Comparison of ENCODE assay signal across 1 cellular context in the genomic region with DNA sequence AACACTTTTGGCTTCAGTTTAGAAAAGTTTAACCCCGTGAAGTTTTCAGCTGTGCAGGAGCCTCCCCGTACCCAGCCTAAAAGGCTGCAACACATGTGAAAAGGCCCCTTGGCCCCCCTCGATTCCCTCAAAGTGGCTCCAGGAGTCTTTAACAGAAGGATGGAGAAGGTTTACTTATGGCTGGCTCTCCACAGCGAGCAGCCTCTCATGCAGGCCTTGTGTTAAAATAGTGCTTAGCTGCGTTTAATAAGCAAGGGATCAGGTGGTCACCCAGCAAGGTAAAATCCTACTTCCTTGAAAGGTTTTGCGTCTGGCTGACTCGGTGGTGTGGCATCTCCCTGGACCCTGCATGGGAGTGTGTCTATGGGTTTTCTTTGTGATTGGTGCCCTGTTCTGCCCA.
TF ChIP-seq lines count a peak whose summit lies in the region.

No MANE protein-coding gene starts in this region.

TF ChIP-seq in GM23338, 12 proteins besides CTCF, POLR2A, EP300 and RAD21 (continued from another document):
- TF ChIP-seq, protein P1, sequence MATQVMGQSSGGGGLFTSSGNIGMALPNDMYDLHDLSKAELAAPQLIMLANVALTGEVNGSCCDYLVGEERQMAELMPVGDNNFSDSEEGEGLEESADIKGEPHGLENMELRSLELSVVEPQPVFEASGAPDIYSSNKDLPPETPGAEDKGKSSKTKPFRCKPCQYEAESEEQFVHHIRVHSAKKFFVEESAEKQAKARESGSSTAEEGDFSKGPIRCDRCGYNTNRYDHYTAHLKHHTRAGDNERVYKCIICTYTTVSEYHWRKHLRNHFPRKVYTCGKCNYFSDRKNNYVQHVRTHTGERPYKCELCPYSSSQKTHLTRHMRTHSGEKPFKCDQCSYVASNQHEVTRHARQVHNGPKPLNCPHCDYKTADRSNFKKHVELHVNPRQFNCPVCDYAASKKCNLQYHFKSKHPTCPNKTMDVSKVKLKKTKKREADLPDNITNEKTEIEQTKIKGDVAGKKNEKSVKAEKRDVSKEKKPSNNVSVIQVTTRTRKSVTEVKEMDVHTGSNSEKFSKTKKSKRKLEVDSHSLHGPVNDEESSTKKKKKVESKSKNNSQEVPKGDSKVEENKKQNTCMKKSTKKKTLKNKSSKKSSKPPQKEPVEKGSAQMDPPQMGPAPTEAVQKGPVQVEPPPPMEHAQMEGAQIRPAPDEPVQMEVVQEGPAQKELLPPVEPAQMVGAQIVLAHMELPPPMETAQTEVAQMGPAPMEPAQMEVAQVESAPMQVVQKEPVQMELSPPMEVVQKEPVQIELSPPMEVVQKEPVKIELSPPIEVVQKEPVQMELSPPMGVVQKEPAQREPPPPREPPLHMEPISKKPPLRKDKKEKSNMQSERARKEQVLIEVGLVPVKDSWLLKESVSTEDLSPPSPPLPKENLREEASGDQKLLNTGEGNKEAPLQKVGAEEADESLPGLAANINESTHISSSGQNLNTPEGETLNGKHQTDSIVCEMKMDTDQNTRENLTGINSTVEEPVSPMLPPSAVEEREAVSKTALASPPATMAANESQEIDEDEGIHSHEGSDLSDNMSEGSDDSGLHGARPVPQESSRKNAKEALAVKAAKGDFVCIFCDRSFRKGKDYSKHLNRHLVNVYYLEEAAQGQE (IDR thresholded peaks at IDR 0.05; ENCODE audit: unreplicated experiment), result no peak
- TF ChIP-seq, protein P2, sequence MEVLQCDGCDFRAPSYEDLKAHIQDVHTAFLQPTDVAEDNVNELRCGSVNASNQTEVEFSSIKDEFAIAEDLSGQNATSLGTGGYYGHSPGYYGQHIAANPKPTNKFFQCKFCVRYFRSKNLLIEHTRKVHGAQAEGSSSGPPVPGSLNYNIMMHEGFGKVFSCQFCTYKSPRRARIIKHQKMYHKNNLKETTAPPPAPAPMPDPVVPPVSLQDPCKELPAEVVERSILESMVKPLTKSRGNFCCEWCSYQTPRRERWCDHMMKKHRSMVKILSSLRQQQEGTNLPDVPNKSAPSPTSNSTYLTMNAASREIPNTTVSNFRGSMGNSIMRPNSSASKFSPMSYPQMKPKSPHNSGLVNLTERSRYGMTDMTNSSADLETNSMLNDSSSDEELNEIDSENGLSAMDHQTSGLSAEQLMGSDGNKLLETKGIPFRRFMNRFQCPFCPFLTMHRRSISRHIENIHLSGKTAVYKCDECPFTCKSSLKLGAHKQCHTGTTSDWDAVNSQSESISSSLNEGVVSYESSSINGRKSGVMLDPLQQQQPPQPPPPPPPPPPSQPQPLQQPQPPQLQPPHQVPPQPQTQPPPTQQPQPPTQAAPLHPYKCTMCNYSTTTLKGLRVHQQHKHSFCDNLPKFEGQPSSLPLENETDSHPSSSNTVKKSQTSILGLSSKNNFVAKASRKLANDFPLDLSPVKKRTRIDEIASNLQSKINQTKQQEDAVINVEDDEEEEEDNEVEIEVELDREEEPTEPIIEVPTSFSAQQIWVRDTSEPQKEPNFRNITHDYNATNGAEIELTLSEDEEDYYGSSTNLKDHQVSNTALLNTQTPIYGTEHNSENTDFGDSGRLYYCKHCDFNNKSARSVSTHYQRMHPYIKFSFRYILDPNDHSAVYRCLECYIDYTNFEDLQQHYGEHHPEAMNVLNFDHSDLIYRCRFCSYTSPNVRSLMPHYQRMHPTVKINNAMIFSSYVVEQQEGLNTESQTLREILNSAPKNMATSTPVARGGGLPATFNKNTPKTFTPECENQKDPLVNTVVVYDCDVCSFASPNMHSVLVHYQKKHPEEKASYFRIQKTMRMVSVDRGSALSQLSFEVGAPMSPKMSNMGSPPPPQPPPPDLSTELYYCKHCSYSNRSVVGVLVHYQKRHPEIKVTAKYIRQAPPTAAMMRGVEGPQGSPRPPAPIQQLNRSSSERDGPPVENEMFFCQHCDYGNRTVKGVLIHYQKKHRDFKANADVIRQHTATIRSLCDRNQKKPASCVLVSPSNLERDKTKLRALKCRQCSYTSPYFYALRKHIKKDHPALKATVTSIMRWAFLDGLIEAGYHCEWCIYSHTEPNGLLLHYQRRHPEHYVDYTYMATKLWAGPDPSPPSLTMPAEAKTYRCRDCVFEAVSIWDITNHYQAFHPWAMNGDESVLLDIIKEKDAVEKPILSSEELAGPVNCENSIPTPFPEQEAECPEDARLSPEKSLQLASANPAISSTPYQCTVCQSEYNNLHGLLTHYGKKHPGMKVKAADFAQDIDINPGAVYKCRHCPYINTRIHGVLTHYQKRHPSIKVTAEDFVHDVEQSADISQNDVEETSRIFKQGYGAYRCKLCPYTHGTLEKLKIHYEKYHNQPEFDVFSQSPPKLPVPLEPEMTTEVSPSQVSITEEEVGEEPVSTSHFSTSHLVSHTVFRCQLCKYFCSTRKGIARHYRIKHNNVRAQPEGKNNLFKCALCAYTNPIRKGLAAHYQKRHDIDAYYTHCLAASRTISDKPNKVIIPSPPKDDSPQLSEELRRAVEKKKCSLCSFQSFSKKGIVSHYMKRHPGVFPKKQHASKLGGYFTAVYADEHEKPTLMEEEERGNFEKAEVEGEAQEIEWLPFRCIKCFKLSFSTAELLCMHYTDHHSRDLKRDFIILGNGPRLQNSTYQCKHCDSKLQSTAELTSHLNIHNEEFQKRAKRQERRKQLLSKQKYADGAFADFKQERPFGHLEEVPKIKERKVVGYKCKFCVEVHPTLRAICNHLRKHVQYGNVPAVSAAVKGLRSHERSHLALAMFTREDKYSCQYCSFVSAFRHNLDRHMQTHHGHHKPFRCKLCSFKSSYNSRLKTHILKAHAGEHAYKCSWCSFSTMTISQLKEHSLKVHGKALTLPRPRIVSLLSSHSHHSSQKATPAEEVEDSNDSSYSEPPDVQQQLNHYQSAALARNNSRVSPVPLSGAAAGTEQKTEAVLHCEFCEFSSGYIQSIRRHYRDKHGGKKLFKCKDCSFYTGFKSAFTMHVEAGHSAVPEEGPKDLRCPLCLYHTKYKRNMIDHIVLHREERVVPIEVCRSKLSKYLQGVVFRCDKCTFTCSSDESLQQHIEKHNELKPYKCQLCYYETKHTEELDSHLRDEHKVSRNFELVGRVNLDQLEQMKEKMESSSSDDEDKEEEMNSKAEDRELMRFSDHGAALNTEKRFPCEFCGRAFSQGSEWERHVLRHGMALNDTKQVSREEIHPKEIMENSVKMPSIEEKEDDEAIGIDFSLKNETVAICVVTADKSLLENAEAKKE (CRISPR knock-in tag; IDR thresholded peaks at IDR 0.05), result no peak
- TF ChIP-seq CREB1 (CRISPR knock-in tag; IDR thresholded peaks at IDR 0.05; ENCODE audit: low read depth), result no peak
- TF ChIP-seq NANOG (IDR thresholded peaks at IDR 0.05; ENCODE audit: borderline replicate concordance), result no peak
- TF ChIP-seq JUNB (IDR thresholded peaks at IDR 0.05; ENCODE audit: unreplicated experiment), result no peak
- no peak for TF ChIP-seq POLR2AphosphoS5 (IDR thresholded peaks at IDR 0.05; ENCODE audit: low read depth)
- no peak for TF ChIP-seq STAT1 (IDR thresholded peaks at IDR 0.05; ENCODE audit: unreplicated experiment)
- TF ChIP-seq EZH2phosphoT487 (IDR thresholded peaks at IDR 0.05; ENCODE audit: unreplicated experiment), result no peak
